In the genomic region with DNA sequence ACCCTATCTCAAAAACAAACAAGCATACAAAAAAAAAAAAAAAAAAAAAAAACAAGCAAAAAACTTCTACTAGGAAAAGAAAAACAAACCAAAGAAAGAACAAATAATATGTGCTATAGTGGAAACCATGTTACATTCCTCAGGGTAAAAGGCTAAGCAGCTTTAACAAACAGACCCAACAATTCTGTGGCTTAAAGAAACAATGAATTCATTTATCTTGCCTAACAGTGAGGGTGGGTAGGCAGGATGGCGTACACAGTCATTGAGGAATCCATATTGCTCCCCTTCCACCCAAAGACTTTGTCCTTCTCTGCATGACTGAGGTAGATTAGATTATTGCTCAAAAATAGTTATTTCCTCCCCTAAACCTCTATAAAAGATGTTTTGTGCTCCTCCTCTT, we compare ENCODE assay signal across 2 cellular contexts.
TF ChIP-seq lines count a peak whose summit lies in the region.

No MANE protein-coding gene starts in this region.

TF ChIP-seq in GM23338, 12 proteins besides CTCF, POLR2A, EP300 and RAD21 (continued from another document):
- TF ChIP-seq, protein P1, sequence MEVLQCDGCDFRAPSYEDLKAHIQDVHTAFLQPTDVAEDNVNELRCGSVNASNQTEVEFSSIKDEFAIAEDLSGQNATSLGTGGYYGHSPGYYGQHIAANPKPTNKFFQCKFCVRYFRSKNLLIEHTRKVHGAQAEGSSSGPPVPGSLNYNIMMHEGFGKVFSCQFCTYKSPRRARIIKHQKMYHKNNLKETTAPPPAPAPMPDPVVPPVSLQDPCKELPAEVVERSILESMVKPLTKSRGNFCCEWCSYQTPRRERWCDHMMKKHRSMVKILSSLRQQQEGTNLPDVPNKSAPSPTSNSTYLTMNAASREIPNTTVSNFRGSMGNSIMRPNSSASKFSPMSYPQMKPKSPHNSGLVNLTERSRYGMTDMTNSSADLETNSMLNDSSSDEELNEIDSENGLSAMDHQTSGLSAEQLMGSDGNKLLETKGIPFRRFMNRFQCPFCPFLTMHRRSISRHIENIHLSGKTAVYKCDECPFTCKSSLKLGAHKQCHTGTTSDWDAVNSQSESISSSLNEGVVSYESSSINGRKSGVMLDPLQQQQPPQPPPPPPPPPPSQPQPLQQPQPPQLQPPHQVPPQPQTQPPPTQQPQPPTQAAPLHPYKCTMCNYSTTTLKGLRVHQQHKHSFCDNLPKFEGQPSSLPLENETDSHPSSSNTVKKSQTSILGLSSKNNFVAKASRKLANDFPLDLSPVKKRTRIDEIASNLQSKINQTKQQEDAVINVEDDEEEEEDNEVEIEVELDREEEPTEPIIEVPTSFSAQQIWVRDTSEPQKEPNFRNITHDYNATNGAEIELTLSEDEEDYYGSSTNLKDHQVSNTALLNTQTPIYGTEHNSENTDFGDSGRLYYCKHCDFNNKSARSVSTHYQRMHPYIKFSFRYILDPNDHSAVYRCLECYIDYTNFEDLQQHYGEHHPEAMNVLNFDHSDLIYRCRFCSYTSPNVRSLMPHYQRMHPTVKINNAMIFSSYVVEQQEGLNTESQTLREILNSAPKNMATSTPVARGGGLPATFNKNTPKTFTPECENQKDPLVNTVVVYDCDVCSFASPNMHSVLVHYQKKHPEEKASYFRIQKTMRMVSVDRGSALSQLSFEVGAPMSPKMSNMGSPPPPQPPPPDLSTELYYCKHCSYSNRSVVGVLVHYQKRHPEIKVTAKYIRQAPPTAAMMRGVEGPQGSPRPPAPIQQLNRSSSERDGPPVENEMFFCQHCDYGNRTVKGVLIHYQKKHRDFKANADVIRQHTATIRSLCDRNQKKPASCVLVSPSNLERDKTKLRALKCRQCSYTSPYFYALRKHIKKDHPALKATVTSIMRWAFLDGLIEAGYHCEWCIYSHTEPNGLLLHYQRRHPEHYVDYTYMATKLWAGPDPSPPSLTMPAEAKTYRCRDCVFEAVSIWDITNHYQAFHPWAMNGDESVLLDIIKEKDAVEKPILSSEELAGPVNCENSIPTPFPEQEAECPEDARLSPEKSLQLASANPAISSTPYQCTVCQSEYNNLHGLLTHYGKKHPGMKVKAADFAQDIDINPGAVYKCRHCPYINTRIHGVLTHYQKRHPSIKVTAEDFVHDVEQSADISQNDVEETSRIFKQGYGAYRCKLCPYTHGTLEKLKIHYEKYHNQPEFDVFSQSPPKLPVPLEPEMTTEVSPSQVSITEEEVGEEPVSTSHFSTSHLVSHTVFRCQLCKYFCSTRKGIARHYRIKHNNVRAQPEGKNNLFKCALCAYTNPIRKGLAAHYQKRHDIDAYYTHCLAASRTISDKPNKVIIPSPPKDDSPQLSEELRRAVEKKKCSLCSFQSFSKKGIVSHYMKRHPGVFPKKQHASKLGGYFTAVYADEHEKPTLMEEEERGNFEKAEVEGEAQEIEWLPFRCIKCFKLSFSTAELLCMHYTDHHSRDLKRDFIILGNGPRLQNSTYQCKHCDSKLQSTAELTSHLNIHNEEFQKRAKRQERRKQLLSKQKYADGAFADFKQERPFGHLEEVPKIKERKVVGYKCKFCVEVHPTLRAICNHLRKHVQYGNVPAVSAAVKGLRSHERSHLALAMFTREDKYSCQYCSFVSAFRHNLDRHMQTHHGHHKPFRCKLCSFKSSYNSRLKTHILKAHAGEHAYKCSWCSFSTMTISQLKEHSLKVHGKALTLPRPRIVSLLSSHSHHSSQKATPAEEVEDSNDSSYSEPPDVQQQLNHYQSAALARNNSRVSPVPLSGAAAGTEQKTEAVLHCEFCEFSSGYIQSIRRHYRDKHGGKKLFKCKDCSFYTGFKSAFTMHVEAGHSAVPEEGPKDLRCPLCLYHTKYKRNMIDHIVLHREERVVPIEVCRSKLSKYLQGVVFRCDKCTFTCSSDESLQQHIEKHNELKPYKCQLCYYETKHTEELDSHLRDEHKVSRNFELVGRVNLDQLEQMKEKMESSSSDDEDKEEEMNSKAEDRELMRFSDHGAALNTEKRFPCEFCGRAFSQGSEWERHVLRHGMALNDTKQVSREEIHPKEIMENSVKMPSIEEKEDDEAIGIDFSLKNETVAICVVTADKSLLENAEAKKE (CRISPR knock-in tag; IDR thresholded peaks at IDR 0.05), result no peak
- TF ChIP-seq ZNF114 (CRISPR knock-in tag; IDR thresholded peaks at IDR 0.05), result no peak
- TF ChIP-seq EZH2phosphoT487 (IDR thresholded peaks at IDR 0.05; ENCODE audit: unreplicated experiment), result no peak
- no peak for TF ChIP-seq EZH2 (IDR thresholded peaks at IDR 0.05; ENCODE audit: low read depth, unreplicated experiment)
- TF ChIP-seq, protein P2, sequence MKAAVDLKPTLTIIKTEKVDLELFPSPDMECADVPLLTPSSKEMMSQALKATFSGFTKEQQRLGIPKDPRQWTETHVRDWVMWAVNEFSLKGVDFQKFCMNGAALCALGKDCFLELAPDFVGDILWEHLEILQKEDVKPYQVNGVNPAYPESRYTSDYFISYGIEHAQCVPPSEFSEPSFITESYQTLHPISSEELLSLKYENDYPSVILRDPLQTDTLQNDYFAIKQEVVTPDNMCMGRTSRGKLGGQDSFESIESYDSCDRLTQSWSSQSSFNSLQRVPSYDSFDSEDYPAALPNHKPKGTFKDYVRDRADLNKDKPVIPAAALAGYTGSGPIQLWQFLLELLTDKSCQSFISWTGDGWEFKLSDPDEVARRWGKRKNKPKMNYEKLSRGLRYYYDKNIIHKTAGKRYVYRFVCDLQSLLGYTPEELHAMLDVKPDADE (IDR thresholded peaks at IDR 0.05), result no peak
- TF ChIP-seq STAT1 (IDR thresholded peaks at IDR 0.05; ENCODE audit: unreplicated experiment), result no peak
- TF ChIP-seq CREB1 (CRISPR knock-in tag; IDR thresholded peaks at IDR 0.05; ENCODE audit: low read depth), result no peak
- TF ChIP-seq NANOG (IDR thresholded peaks at IDR 0.05; ENCODE audit: borderline replicate concordance), result no peak
- TF ChIP-seq POLR2AphosphoS5 (IDR thresholded peaks at IDR 0.05; ENCODE audit: low read depth), result no peak

TF ChIP-seq in WTC11, 78 proteins besides CTCF, POLR2A, EP300 and RAD21 (continued from another document):
- TF ChIP-seq, protein P3, sequence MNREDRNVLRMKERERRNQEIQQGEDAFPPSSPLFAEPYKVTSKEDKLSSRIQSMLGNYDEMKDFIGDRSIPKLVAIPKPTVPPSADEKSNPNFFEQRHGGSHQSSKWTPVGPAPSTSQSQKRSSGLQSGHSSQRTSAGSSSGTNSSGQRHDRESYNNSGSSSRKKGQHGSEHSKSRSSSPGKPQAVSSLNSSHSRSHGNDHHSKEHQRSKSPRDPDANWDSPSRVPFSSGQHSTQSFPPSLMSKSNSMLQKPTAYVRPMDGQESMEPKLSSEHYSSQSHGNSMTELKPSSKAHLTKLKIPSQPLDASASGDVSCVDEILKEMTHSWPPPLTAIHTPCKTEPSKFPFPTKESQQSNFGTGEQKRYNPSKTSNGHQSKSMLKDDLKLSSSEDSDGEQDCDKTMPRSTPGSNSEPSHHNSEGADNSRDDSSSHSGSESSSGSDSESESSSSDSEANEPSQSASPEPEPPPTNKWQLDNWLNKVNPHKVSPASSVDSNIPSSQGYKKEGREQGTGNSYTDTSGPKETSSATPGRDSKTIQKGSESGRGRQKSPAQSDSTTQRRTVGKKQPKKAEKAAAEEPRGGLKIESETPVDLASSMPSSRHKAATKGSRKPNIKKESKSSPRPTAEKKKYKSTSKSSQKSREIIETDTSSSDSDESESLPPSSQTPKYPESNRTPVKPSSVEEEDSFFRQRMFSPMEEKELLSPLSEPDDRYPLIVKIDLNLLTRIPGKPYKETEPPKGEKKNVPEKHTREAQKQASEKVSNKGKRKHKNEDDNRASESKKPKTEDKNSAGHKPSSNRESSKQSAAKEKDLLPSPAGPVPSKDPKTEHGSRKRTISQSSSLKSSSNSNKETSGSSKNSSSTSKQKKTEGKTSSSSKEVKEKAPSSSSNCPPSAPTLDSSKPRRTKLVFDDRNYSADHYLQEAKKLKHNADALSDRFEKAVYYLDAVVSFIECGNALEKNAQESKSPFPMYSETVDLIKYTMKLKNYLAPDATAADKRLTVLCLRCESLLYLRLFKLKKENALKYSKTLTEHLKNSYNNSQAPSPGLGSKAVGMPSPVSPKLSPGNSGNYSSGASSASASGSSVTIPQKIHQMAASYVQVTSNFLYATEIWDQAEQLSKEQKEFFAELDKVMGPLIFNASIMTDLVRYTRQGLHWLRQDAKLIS (CRISPR knock-in tag; IDR thresholded peaks at IDR 0.05; ENCODE audit: borderline replicate concordance), result no peak
- TF ChIP-seq ZNF121 (CRISPR knock-in tag; IDR thresholded peaks at IDR 0.05) (no peak), GTF2I (CRISPR knock-in tag; conservative IDR thresholded peaks at IDR 0.05) (no peak)
